ENCODE assay signal across 28 cellular contexts in genomic region chr11:65086809-65087208, GRCh38.
"Had no signal": no experiment of that assay in that cellular context is flagged by ENCODE, and none has a peak within 500 bp of the region (broad histone marks: within the 10 kb centered on the region; RNA-seq: fewer than 3 reads in every experiment).

No MANE protein-coding gene starts in this region.

- ATAC-seq: heart right ventricle; left cardiac atrium; left lung; mucosa of descending colon; natural killer cell treated with Interleukin-12 subunit alpha and Interleukin-12 subunit beta and Interleukin-15 and Interleukin-18, amount 100 ng/mL, for 72 hours; psoas muscle; right lobe of liver had no signal

- H3K4me3 ChIP-seq: coronary artery, esophagus muscularis mucosa, heart right ventricle, left lung, mucosa of descending colon, ovary, psoas muscle, right lobe of liver, stomach, thyroid gland, vagina had no signal

- H3K36me3 ChIP-seq: ovary had no signal

- H3K27me3 Mint-ChIP-seq: naive B cell; natural killer cell treated with Interleukin-12 subunit alpha and Interleukin-12 subunit beta and Interleukin-15 and Interleukin-18, amount 100 ng/mL, for 72 hours had no signal

- H3K27ac ChIP-seq: coronary artery, esophagus muscularis mucosa, heart right ventricle, left lung, ovary, psoas muscle, right lobe of liver, stomach, thyroid gland, vagina had no signal

- H3K4me3 Mint-ChIP-seq: mesothelial cell of epicardium; natural killer cell treated with Interleukin-12 subunit alpha and Interleukin-12 subunit beta and Interleukin-15 and Interleukin-18, amount 100 ng/mL, for 72 hours had no signal

- DNase-seq: dermis blood vessel endothelial cell; effector memory CD4-positive, alpha-beta T cell; foreskin melanocyte; glutamatergic neuron; heart right ventricle; hippocampal formation; left cardiac atrium; left lung; mesenchymal stem cell; mucosa of descending colon; naive B cell; occipital lobe; psoas muscle; right lobe of liver; small intestine; stimulated activated CD4-positive, alpha-beta T cell treated with anti-CD3 and anti-CD28 coated beads, Interleukin-15, amount 100 ng/mL, for 24 hours; stimulated activated CD4-positive, alpha-beta T cell treated with anti-CD3 and anti-CD28 coated beads, Interleukin-4, amount 100 ng/mL, for 1 hour; stimulated activated CD8-positive, alpha-beta memory T cell treated with anti-CD3 and anti-CD28 coated beads, Interleukin-4, amount 100 ng/mL, for 48 hours; stimulated activated naive CD4-positive, alpha-beta T cell treated with Interleukin-2 at 50 U/mL for 16 hours; stomach; thyroid gland; trophoblast cell had no signal

- H3K9me3 ChIP-seq: esophagus muscularis mucosa, heart right ventricle, left lung, mucosa of descending colon, ovary, psoas muscle, right lobe of liver, stomach, thyroid gland, vagina had no signal

- H3K9me3 Mint-ChIP-seq: mesothelial cell of epicardium; naive B cell; natural killer cell treated with Interleukin-12 subunit alpha and Interleukin-12 subunit beta and Interleukin-15 and Interleukin-18, amount 100 ng/mL, for 72 hours had no signal

- H3K27ac Mint-ChIP-seq: mesothelial cell of epicardium; natural killer cell treated with Interleukin-12 subunit alpha and Interleukin-12 subunit beta and Interleukin-15 and Interleukin-18, amount 100 ng/mL, for 72 hours had no signal

- H3K27me3 ChIP-seq: esophagus muscularis mucosa, heart right ventricle, left lung, ovary, right lobe of liver, stomach, thyroid gland, vagina had no signal
